21 cellular contexts compared by ENCODE assay signal in genomic region chr5:1952021-1952420, GRCh38.
"Had no signal": no experiment of that assay in that cellular context is flagged by ENCODE, and none has a peak within 500 bp of the region (broad histone marks: within the 10 kb centered on the region; RNA-seq: fewer than 3 reads in every experiment).

No MANE protein-coding gene starts in this region.

- H3K27me3 ChIP-seq: right lobe of liver had no signal

- H3K9me3 Mint-ChIP-seq: activated CD4-positive, alpha-beta T cell treated with anti-CD3 and anti-CD28 coated beads, Interleukin-2, amount 10 ng/mL, durations not matched to agents 24 days and 14 days; activated CD8-positive, alpha-beta T cell treated with anti-CD3 and anti-CD28 coated beads for 36 hours; activated naive CD8-positive, alpha-beta T cell treated with anti-CD3 and anti-CD28 coated beads, Interleukin-2, amount 50 U/mL, for 24 hours; activated T-helper 1 cell treated with anti-CD3 and anti-CD28 coated beads, Interleukin-12 subunit alpha, Interleukin-12 subunit beta, Interleukin-2, Interleukin-4 antibody, amounts not matched to agents 30 ng/mL and 10 ng/mL and 1 ng/mL, durations not matched to agents 14 hours and 24 hours and 36 hours; dendritic cell treated with granulocyte-macrophage colony-stimulating factor and Interleukin-4, amounts not matched to agents 40 ng/mL and 50 ng/mL, for 4 days; natural killer cell treated with Interleukin-12 subunit alpha and Interleukin-12 subunit beta and Interleukin-15 and Interleukin-18, amount 100 ng/mL, for 72 hours; T-helper 1 cell treated with Interleukin-12 subunit alpha and Interleukin-12 subunit beta and Interleukin-4 antibody, amounts not matched to agents 30 μg/mL and 1 μg/mL, for 36 hours; type B pancreatic cell had no signal

- ATAC-seq: activated CD8-positive, alpha-beta memory T cell treated with anti-CD3 and anti-CD28 coated beads, Interleukin-2, amount 10 ng/mL, durations not matched to agents 7 days and 5 days; activated CD8-positive, alpha-beta T cell treated with anti-CD3 and anti-CD28 coated beads for 36 hours; activated naive CD8-positive, alpha-beta T cell treated with anti-CD3 and anti-CD28 coated beads, Interleukin-2, amount 50 U/mL, for 24 hours; natural killer cell treated with Interleukin-12 subunit alpha and Interleukin-12 subunit beta and Interleukin-15 and Interleukin-18, amount 100 ng/mL, for 72 hours had no signal

- H3K4me3 ChIP-seq: left ventricle myocardium inferior, right lobe of liver, skin epidermis had no signal

- H3K4me1 ChIP-seq: right lobe of liver had no signal

- H3K36me3 ChIP-seq: left ventricle myocardium inferior, right lobe of liver had no signal

- H3K9me3 ChIP-seq: left ventricle myocardium inferior, right lobe of liver had no signal

- H3K36me3 Mint-ChIP-seq: activated CD8-positive, alpha-beta memory T cell treated with anti-CD3 and anti-CD28 coated beads, Interleukin-2, amount 10 ng/mL, durations not matched to agents 7 days and 5 days; natural killer cell treated with Interleukin-12 subunit alpha and Interleukin-12 subunit beta and Interleukin-15 and Interleukin-18, amount 100 ng/mL, for 72 hours; type B pancreatic cell had no signal

- DNase-seq: activated CD4-positive, alpha-beta T cell treated with anti-CD3 and anti-CD28 coated beads, Interleukin-2, amount 10 ng/mL, durations not matched to agents 24 days and 14 days; activated CD8-positive, alpha-beta memory T cell treated with anti-CD3 and anti-CD28 coated beads, Interleukin-2, amount 10 ng/mL, durations not matched to agents 7 days and 5 days; activated CD8-positive, alpha-beta T cell treated with anti-CD3 and anti-CD28 coated beads for 36 hours; activated gamma-delta T cell; activated naive CD4-positive, alpha-beta T cell treated with anti-CD3 and anti-CD28 coated beads, Interleukin-2, amount 50 U/mL, for 16 hours; activated naive CD8-positive, alpha-beta T cell treated with anti-CD3 and anti-CD28 coated beads, Interleukin-2, amount 50 U/mL, for 24 hours; activated T-cell treated with anti-CD3 and anti-CD28 coated beads for 4 hours; caudate nucleus; effector CD4-positive, alpha-beta T cell; hippocampal formation; left ventricle myocardium inferior; midbrain; nucleus accumbens; stimulated activated CD4-positive, alpha-beta T cell treated with anti-CD3 and anti-CD28 coated beads, Interleukin-1b, Interleukin-23, amount 100 ng/mL, for 48 hours had no signal

- H3K27ac Mint-ChIP-seq: activated CD4-positive, alpha-beta T cell treated with anti-CD3 and anti-CD28 coated beads, Interleukin-2, amount 10 ng/mL, durations not matched to agents 24 days and 14 days; activated CD8-positive, alpha-beta memory T cell treated with anti-CD3 and anti-CD28 coated beads, Interleukin-2, amount 10 ng/mL, durations not matched to agents 7 days and 5 days; activated CD8-positive, alpha-beta T cell treated with anti-CD3 and anti-CD28 coated beads for 36 hours; activated naive CD8-positive, alpha-beta T cell treated with anti-CD3 and anti-CD28 coated beads, Interleukin-2, amount 50 U/mL, for 24 hours; activated T-helper 1 cell treated with anti-CD3 and anti-CD28 coated beads, Interleukin-12 subunit alpha, Interleukin-12 subunit beta, Interleukin-2, Interleukin-4 antibody, amounts not matched to agents 30 ng/mL and 10 ng/mL and 1 ng/mL, durations not matched to agents 14 hours and 24 hours and 36 hours; dendritic cell treated with granulocyte-macrophage colony-stimulating factor and Interleukin-4, amounts not matched to agents 40 ng/mL and 50 ng/mL, for 4 days; natural killer cell treated with Interleukin-12 subunit alpha and Interleukin-12 subunit beta and Interleukin-15 and Interleukin-18, amount 100 ng/mL, for 72 hours; T-helper 1 cell treated with Interleukin-12 subunit alpha and Interleukin-12 subunit beta and Interleukin-4 antibody, amounts not matched to agents 30 μg/mL and 1 μg/mL, for 36 hours; type B pancreatic cell had no signal

- H3K4me3 Mint-ChIP-seq: activated CD4-positive, alpha-beta T cell treated with anti-CD3 and anti-CD28 coated beads, Interleukin-2, amount 10 ng/mL, durations not matched to agents 24 days and 14 days; activated CD8-positive, alpha-beta memory T cell treated with anti-CD3 and anti-CD28 coated beads, Interleukin-2, amount 10 ng/mL, durations not matched to agents 7 days and 5 days; activated CD8-positive, alpha-beta T cell treated with anti-CD3 and anti-CD28 coated beads for 36 hours; activated naive CD8-positive, alpha-beta T cell treated with anti-CD3 and anti-CD28 coated beads, Interleukin-2, amount 50 U/mL, for 24 hours; activated T-helper 1 cell treated with anti-CD3 and anti-CD28 coated beads, Interleukin-12 subunit alpha, Interleukin-12 subunit beta, Interleukin-2, Interleukin-4 antibody, amounts not matched to agents 30 ng/mL and 10 ng/mL and 1 ng/mL, durations not matched to agents 14 hours and 24 hours and 36 hours; dendritic cell treated with granulocyte-macrophage colony-stimulating factor and Interleukin-4, amounts not matched to agents 40 ng/mL and 50 ng/mL, for 4 days; natural killer cell treated with Interleukin-12 subunit alpha and Interleukin-12 subunit beta and Interleukin-15 and Interleukin-18, amount 100 ng/mL, for 72 hours; T-helper 1 cell treated with Interleukin-12 subunit alpha and Interleukin-12 subunit beta and Interleukin-4 antibody, amounts not matched to agents 30 μg/mL and 1 μg/mL, for 36 hours; type B pancreatic cell had no signal

- H3K4me1 Mint-ChIP-seq: activated CD4-positive, alpha-beta T cell treated with anti-CD3 and anti-CD28 coated beads, Interleukin-2, amount 10 ng/mL, durations not matched to agents 24 days and 14 days; activated CD8-positive, alpha-beta memory T cell treated with anti-CD3 and anti-CD28 coated beads, Interleukin-2, amount 10 ng/mL, durations not matched to agents 7 days and 5 days; activated naive CD8-positive, alpha-beta T cell treated with anti-CD3 and anti-CD28 coated beads, Interleukin-2, amount 50 U/mL, for 24 hours had no signal

- H3K27ac ChIP-seq: left ventricle myocardium inferior, right lobe of liver, skin epidermis had no signal
